1 cellular context compared by ENCODE assay signal in genomic region chr1:120354618-120355184, GRCh38.
TF ChIP-seq lines count a peak whose summit lies in the region.
"Not testable (repeated sequence)": the region's sequence is repeated elsewhere in the genome, so short reads cannot be mapped to it uniquely, and the experiment has no call there.

No MANE protein-coding gene starts in this region.

TF ChIP-seq in K562, 482 proteins besides CTCF, POLR2A, EP300 and RAD21 (continued from another document):
- peak in 1 of 2 experiments; percentile 96; a peak in 2 of 4 replicates for TF ChIP-seq KDM4B (IDR thresholded peaks at IDR 0.05; ENCODE audit: borderline replicate concordance in 2 of 2, low read depth in 1 of 2)
- TF ChIP-seq MYNN (IDR thresholded peaks at IDR 0.05) = peak; percentile 45; the same call in 1 of the 2 replicates
- TF ChIP-seq MYNN (CRISPR knock-in tag; IDR thresholded peaks at IDR 0.05) = not testable (repeated sequence)
- 0 out of 4 replicates have a peak, but pooled peaks have one; percentile 37 to 78 for TF ChIP-seq NONO (IDR thresholded peaks at IDR 0.05; ENCODE audit: low read depth in 2 of 2, low read length in 1 of 2)
- 0 out of 2 replicates have a peak, but pooled peaks have one; percentile 57 for TF ChIP-seq PHB (CRISPR knock-in tag; IDR thresholded peaks at IDR 0.05)
- peak; percentile 53; the same call in 1 of the 2 replicates for TF ChIP-seq SMAD4 (CRISPR knock-in tag; conservative IDR thresholded peaks at IDR 0.05)
- 0 out of 2 replicates have a peak, but pooled peaks have one; percentile 33 for TF ChIP-seq MTA3 (IDR thresholded peaks at IDR 0.05; ENCODE audit: borderline replicate concordance)
- peak; percentile 57; the same call in 1 of the 2 replicates for TF ChIP-seq ZNF518B (CRISPR knock-in tag; IDR thresholded peaks at IDR 0.05)
